ENCODE assay signal across 21 cellular contexts in the genomic region with DNA sequence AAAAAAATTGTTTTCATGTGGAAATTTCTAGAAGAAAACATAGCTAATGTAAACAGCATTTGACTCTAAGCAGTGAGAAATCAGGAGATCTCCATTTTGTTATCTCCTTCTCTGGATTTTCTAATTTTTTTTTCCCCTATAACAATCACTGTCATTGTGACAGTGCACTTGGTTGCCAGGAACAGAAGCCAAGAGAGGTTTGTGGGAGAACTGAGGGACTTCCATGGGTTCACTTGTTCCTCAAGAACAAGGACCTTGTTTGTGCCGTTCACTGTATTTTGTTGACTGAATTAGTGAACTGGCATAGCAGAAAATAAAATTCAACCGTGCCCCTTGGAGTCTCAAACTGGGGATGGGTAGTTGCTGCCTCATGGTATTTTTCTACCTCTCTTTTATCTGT. TPM values are rescaled to one million over a fixed set of nuclear protein-coding genes. Genes with fewer than 3 reads are reported as not detected.
DNase-seq lines count a peak whose midpoint lies in the region; ATAC-seq and TF ChIP-seq lines count a peak whose summit lies in the region.
"Had no signal": no experiment of that assay in that cellular context is flagged by ENCODE, and none has a peak within 500 bp of the region (broad histone marks: within the 10 kb centered on the region; RNA-seq: fewer than 3 reads in every experiment).

No MANE protein-coding gene starts in this region.

- DNase-seq in inferior parietal cortex (ENCODE audit: extremely low spot score) = peak; percentile 89
- peak; percentile 99 for DNase-seq in pons (ENCODE audit: low spot score)
- no peak for DNase-seq in BE2C
- DNase-seq in left colon = no peak
- DNase-seq: Calu3; CD4-positive, alpha-beta memory T cell; GF-D8; HCEC 1CT; MV-4-11; NCI-H1694 treated with DMSO at 0.1 percent for 48 hours; NCI-H2107; NCI-H510A; NCI-H774; PC-9 had no signal

- H3K36me3 ChIP-seq in BE2C = no peaks in the 10 kb centered on the region

- TF ChIP-seq CTCF in BE2C (IDR thresholded peaks at IDR 0.05; ENCODE audit: low read depth, low read length) = no peak

- ATAC-seq in HG02884 (IDR thresholded peaks at IDR 0.05; ENCODE audit: unreplicated experiment) (no peak), HG02588 (IDR thresholded peaks at IDR 0.05; ENCODE audit: unreplicated experiment) (no peak), left colon (no peak)
- ATAC-seq: GM23338, K562 had no signal

- no peaks in the 10 kb centered on the region for H3K9me3 ChIP-seq in BE2C

- H3K4me1 ChIP-seq in BE2C = no peaks in the 10 kb centered on the region

- H3K4me3 ChIP-seq in BE2C (ENCODE audit: low read depth, low read length) = no peak overlapping the region
- H3K4me3 ChIP-seq: GM23338, K562, PC-9 had no signal

- peak overlapping the region; percentile 99 for H3K27ac ChIP-seq in cingulate gyrus (ENCODE audit: low read depth, low read length)
- H3K27ac ChIP-seq: PC-9 had no signal

- intact Hi-C loops in left colon (cut with DNase I, micrococcal nuclease) = no loop called here

- peaks cover 3% of the 10 kb centered on the region; the same call in 1 of the 2 replicates for H3K27me3 ChIP-seq in BE2C

RNA-seq across cellular contexts. Expression of gene SHISA7, which starts 17.1 kb away (rescaled TPM):
- 0.12 TPM for polyA plus RNA-seq in BE2C (2012; ENCODE audit: insufficient read depth, insufficient read length, low read depth)
- total RNA-seq in left colon = not detected
- total RNA-seq: Calu3; CD4-positive, alpha-beta memory T cell; PC-9 had no signal
- polyA plus RNA-seq: AG04450; BJ; CD4-positive, alpha-beta memory T cell had no signal

RNA-seq across cellular contexts. Expression of gene UBE2S, which starts 18.5 kb away (rescaled TPM):
- 523 TPM for polyA plus RNA-seq in BE2C (2012; ENCODE audit: insufficient read depth, insufficient read length, low read depth)
- 10 to 100 TPM; 20.9 to 33.7 TPM for total RNA-seq in left colon

RNA-seq across cellular contexts. Expression of gene ISOC2, which starts 35.4 kb away (rescaled TPM):
- 60.2 TPM for polyA plus RNA-seq in BE2C (2012; ENCODE audit: insufficient read depth, insufficient read length, low read depth)
- total RNA-seq in left colon = 100 to 1,000 TPM in 1 of 2 donors, 10 to 100 TPM in 1; 63.5 to 115 TPM

RNA-seq across cellular contexts. Expression of gene C19orf85, which starts 38.5 kb away (rescaled TPM):
- polyA plus RNA-seq in BE2C (2012; ENCODE audit: insufficient read depth, insufficient read length, low read depth) = not detected
- total RNA-seq in left colon = not detected
- total RNA-seq: Calu3; CD4-positive, alpha-beta memory T cell; K562 had no signal
- polyA plus RNA-seq: AG04450; BJ; CD4-positive, alpha-beta memory T cell; K562 had no signal

RNA-seq across cellular contexts. Expression of gene RPL28, which starts 40.3 kb away (rescaled TPM):
- 1,259 TPM for polyA plus RNA-seq in BE2C (2012; ENCODE audit: insufficient read depth, insufficient read length, low read depth)
- 1,000 to 10,000 TPM; 1,151 to 1,179 TPM for total RNA-seq in left colon

Comparison
In these comparisons a context has a peak if more than half of its experiments do, and no peak if none do; other contexts are left out.
1. DNase-seq: peak in inferior parietal cortex (single experiment) and pons (single experiment); none in BE2C (single experiment) and left colon (0 of 2).